9 cellular contexts compared by ENCODE assay signal in the genomic region with DNA sequence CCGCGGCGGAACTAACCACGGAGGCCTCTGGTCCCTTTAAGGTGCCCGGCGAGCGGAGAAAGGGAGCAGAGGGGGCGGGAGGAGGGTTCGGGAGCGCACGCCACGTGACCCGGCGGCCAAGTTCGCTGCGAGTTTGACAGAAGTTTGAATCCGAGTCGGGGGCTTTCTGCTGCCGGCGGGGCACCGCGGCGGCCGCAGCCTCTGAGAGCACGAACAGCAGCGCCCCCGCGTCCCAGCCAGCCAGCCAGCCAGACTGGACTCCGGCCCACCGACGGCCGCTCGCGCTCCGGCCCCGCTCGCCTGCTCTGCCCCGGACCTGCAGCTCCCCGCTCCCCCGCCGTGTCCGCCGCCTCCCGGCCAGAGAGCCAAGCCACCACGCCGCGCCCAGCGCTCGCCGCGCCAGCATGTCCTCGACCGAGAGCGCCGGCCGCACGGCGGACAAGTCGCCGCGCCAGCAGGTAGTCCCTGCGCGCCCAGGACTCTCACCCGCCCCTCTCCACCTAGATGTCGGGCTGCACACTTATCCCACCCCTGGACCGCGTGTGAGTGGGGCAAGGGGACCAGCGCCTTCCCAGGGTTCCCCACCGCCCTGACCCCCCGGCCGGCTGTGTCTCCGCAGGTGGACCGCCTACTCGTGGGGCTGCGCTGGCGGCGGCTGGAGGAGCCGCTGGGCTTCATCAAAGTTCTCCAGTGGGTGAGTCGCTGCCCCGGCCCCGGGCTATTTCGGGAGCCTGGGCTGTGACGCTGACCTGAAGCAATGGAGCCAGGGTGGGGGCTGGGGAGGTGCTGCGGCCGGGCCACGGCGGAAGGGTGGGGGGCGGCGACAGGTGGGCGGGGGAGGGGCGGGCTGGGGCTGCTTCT. TPM values are rescaled to one million over a fixed set of nuclear protein-coding genes. Genes with fewer than 3 reads are reported as not detected.
A peak's percentile ranks its signal among the peaks of the same experiment; 100 is the strongest.
DNase-seq lines count a peak whose midpoint lies in the region; ATAC-seq, FAIRE-seq and TF ChIP-seq lines count a peak whose summit lies in the region.
"Had no signal": no experiment of that assay in that cellular context is flagged by ENCODE, and none has a peak within 500 bp of the region (broad histone marks: within the 10 kb centered on the region; RNA-seq: fewer than 3 reads in every experiment).

A gene (plus strand): TSS at position 107 of the 861 bp plus-strand sequence. CDS start 298 bp downstream, at position 405.

- peak within 1 kb of the TSS in 1 of 3 donors; percentile 64 for H3K27ac Mint-ChIP-seq in IgD-negative memory B cell
- no peak within 1 kb of the TSS for H3K27ac Mint-ChIP-seq in stimulated activated naive B cell treated with anti-CD40 and anti-IgM and Interleukin-4, amounts not matched to agents 10 μg/mL and 1 μg/mL and 100 μg/mL, for 72 hours

- H3K4me1 ChIP-seq in BLaER1 (peaks cover 9% of the 10 kb centered on the region; the same call in 1 of the 2 replicates), breast epithelium (no peaks in the 10 kb centered on the region), kidney (ENCODE audit: control insufficient read depth in 1 of 2, insufficient read depth in 1 of 2, low read depth in 1 of 2, low read length in 2 of 2) (peaks cover 0 to 5% of the 10 kb centered on the region in 2 donors)

- peaks cover 41% of the 10 kb centered on the region for H3K27me3 Mint-ChIP-seq in IgD-negative memory B cell
- H3K27me3 Mint-ChIP-seq in stimulated activated naive B cell treated with anti-CD40 and anti-IgM and Interleukin-4, amounts not matched to agents 10 μg/mL and 1 μg/mL and 100 μg/mL, for 72 hours = peaks cover 49 to 74% of the 10 kb centered on the region in 2 donors

- H3K27ac ChIP-seq in BLaER1 = no peak within 1 kb of the TSS
- no peak within 1 kb of the TSS for H3K27ac ChIP-seq in breast epithelium
- peak within 1 kb of the TSS; percentile 76 to 82 for H3K27ac ChIP-seq in kidney (ENCODE audit: low read depth in 2 of 2, low read length in 2 of 2)
- H3K27ac ChIP-seq: epithelial cell of prostate had no signal

- no peak within 1 kb of the TSS for H3K9ac ChIP-seq in BLaER1
- H3K9ac ChIP-seq in kidney (ENCODE audit: low read length in 2 of 2) = peak within 1 kb of the TSS; percentile 10 to 53

- intact Hi-C loops in breast epithelium (cut with DNase I; ENCODE audit: low total_unique reads) = no loop called here
- intact Hi-C loops in kidney (cut with DNase I) = no loop called here

- H3K4me1 Mint-ChIP-seq in IgD-negative memory B cell = peaks cover 0 to 12% (median 0%) of the 10 kb centered on the region in 3 donors
- H3K4me1 Mint-ChIP-seq in stimulated activated naive B cell treated with anti-CD40 and anti-IgM and Interleukin-4, amounts not matched to agents 10 μg/mL and 1 μg/mL and 100 μg/mL, for 72 hours = peaks cover 3 to 7% of the 10 kb centered on the region in 2 donors

- DNase-seq in breast epithelium (ENCODE audit: low spot score in 2 of 2) (no peak), kidney (peak; percentile 89), NCI-H187 (lab: John Stamatoyannopoulos, UW) (no peak), GOT3 (lab: John Stamatoyannopoulos, UW) (no peak)
- DNase-seq in stimulated activated naive B cell treated with anti-CD40 and anti-IgM and Interleukin-4, amounts not matched to agents 10 μg/mL and 1 μg/mL and 100 μg/mL, for 72 hours = no peak

- H3K4me3 Mint-ChIP-seq in IgD-negative memory B cell = peak within 1 kb of the TSS; percentile 41 to 85 (median 68)
- H3K4me3 Mint-ChIP-seq in stimulated activated naive B cell treated with anti-CD40 and anti-IgM and Interleukin-4, amounts not matched to agents 10 μg/mL and 1 μg/mL and 100 μg/mL, for 72 hours = peak within 1 kb of the TSS; percentile 67 to 70

- H3K36me3 ChIP-seq in BLaER1 (no peaks in the 10 kb centered on the region), breast epithelium (no peaks in the 10 kb centered on the region), kidney (ENCODE audit: control insufficient read depth in 1 of 2, insufficient read depth in 2 of 2, low read length in 2 of 2) (no peaks in the 10 kb centered on the region)

- H3K27me3 ChIP-seq in BLaER1 (peaks cover 60% of the 10 kb centered on the region), breast epithelium (peaks cover 3 to 60% of the 10 kb centered on the region in 2 donors)

- TF ChIP-seq CTCF in breast epithelium (IDR thresholded peaks at IDR 0.05) = no peak
- TF ChIP-seq CTCF in kidney (IDR thresholded peaks at IDR 0.05; ENCODE audit: borderline replicate concordance, extremely low read depth, insufficient read depth) = no peak

- peak within 1 kb of the TSS; percentile 67 for H3K4me2 ChIP-seq in BLaER1

- ATAC-seq in stimulated activated naive B cell treated with anti-CD40 and anti-IgM and Interleukin-4, amounts not matched to agents 10 μg/mL and 1 μg/mL and 100 μg/mL, for 72 hours (replicated peaks) = peak; percentile 42 to 53
- no peak for ATAC-seq in HG02623 (IDR thresholded peaks at IDR 0.05; ENCODE audit: unreplicated experiment)

- no peak for TF ChIP-seq POLR2A in breast epithelium (IDR thresholded peaks at IDR 0.05)

- no peak for FAIRE-seq in kidney (lab: Jason Lieb, UNC)

- peak within 1 kb of the TSS; percentile 58 for H3K4me3 ChIP-seq in BLaER1
- peak within 1 kb of the TSS; percentile 49 to 69 (median 54) for H3K4me3 ChIP-seq in breast epithelium
- peak within 1 kb of the TSS; percentile 49 to 72 for H3K4me3 ChIP-seq in kidney (ENCODE audit: low read length in 2 of 2)

- no peaks in the 10 kb centered on the region for H3K9me3 Mint-ChIP-seq in IgD-negative memory B cell
- no peaks in the 10 kb centered on the region for H3K9me3 Mint-ChIP-seq in stimulated activated naive B cell treated with anti-CD40 and anti-IgM and Interleukin-4, amounts not matched to agents 10 μg/mL and 1 μg/mL and 100 μg/mL, for 72 hours

- peaks cover 16% of the 10 kb centered on the region for H3K9me3 ChIP-seq in BLaER1
- H3K9me3 ChIP-seq in breast epithelium = no peaks in the 10 kb centered on the region
- no peaks in the 10 kb centered on the region for H3K9me3 ChIP-seq in kidney (ENCODE audit: control insufficient read depth in 1 of 2, low read length in 2 of 2)

- H4K20me1 ChIP-seq in BLaER1 = no peaks in the 10 kb centered on the region

- no peaks in the 10 kb centered on the region for H3K36me3 Mint-ChIP-seq in IgD-negative memory B cell
- H3K36me3 Mint-ChIP-seq in stimulated activated naive B cell treated with anti-CD40 and anti-IgM and Interleukin-4, amounts not matched to agents 10 μg/mL and 1 μg/mL and 100 μg/mL, for 72 hours = no peaks in the 10 kb centered on the region

RNA-seq across cellular contexts. Expression of the gene that starts here (rescaled TPM):
- polyA plus RNA-seq in IgD-negative memory B cell (not detected), kidney (ENCODE audit: insufficient read depth, low read depth, low replicate concordance) (9.8 TPM)
- total RNA-seq in breast epithelium (1 to 10 TPM in 1 of 3 donors, under 1 TPM in 2; 0.44 to 1.4 (median 0.66) TPM), kidney (6.7 TPM)

Comparison
In these comparisons a context has a peak if more than half of its experiments do, and no peak if none do; other contexts are left out.
1. RNA of the gene that starts here (polyA plus RNA-seq): 9.8 TPM in kidney (single experiment); not detected in IgD-negative memory B cell (single experiment); every median in the first group is over 10 times any median in the second.
2. H3K27ac ChIP-seq: peak in kidney (2 of 2); none in BLaER1 (single experiment) and breast epithelium (0 of 2).
3. Peak in every context shown above with its lines, with median percentiles within 50 percentile points of each other: H3K4me3 ChIP-seq.